In the genomic region with DNA sequence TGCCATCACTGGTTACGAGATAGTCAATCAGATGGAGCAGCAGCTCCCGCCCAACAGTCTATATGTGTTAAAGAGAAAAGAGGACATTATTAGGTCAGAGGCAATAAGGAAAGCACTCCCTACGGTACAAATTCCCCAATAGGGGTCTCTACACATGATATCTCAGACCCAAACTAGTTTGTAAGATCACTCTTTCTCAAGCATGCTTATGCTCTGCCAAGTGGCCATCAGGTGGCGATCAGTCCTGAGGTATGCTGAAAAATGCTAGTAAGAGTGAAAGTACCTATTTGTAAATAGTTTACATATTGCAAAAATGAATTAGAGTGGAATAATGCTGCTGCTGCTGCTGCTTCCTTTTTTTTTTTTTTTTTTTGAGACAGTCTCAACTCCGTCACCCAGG, we compare ENCODE assay signal across 8 cellular contexts.
DNase-seq lines count a peak whose midpoint lies in the region; ATAC-seq and TF ChIP-seq lines count a peak whose summit lies in the region.

No MANE protein-coding gene starts in this region.

- no peak overlapping the region for H3K27ac Mint-ChIP-seq in activated naive CD8-positive, alpha-beta T cell treated with anti-CD3 and anti-CD28 coated beads, Interleukin-2, amount 50 U/mL, for 24 hours
- H3K27ac Mint-ChIP-seq in activated naive CD8-positive, alpha-beta T cell treated with anti-CD3 and anti-CD28 coated beads for 36 hours, result no peak overlapping the region
- no peak overlapping the region for H3K27ac Mint-ChIP-seq in stimulated activated naive CD8-positive, alpha-beta T cell treated with anti-CD3 and anti-CD28 coated beads, Interleukin-15, amount 100 ng/mL, for 72 hours

- peak; percentile 43 for ATAC-seq in activated naive CD8-positive, alpha-beta T cell treated with anti-CD3 and anti-CD28 coated beads, Interleukin-2, amount 50 U/mL, for 24 hours
- peak; percentile 57 for ATAC-seq in stimulated activated naive CD8-positive, alpha-beta T cell treated with anti-CD3 and anti-CD28 coated beads, Interleukin-15, amount 100 ng/mL, for 72 hours

- no peak overlapping the region for H3K27ac ChIP-seq in brain microvascular endothelial cell

- H3K36me3 Mint-ChIP-seq in activated naive CD8-positive, alpha-beta T cell treated with anti-CD3 and anti-CD28 coated beads, Interleukin-2, amount 50 U/mL, for 24 hours (ENCODE audit: low read depth), result peaks cover 21% of the 10 kb centered on the region
- H3K36me3 Mint-ChIP-seq in activated naive CD8-positive, alpha-beta T cell treated with anti-CD3 and anti-CD28 coated beads for 36 hours, result no peaks in the 10 kb centered on the region

- no peaks in the 10 kb centered on the region for H3K9me3 Mint-ChIP-seq in activated naive CD8-positive, alpha-beta T cell treated with anti-CD3 and anti-CD28 coated beads, Interleukin-2, amount 50 U/mL, for 24 hours
- H3K9me3 Mint-ChIP-seq in activated naive CD8-positive, alpha-beta T cell treated with anti-CD3 and anti-CD28 coated beads for 36 hours, result no peaks in the 10 kb centered on the region
- H3K9me3 Mint-ChIP-seq in stimulated activated naive CD8-positive, alpha-beta T cell treated with anti-CD3 and anti-CD28 coated beads, Interleukin-15, amount 100 ng/mL, for 72 hours, result no peaks in the 10 kb centered on the region

- no peaks in the 10 kb centered on the region for H3K36me3 ChIP-seq in brain microvascular endothelial cell (replicated peaks)

- peak; percentile 72 for TF ChIP-seq CTCF in brain microvascular endothelial cell (IDR thresholded peaks at IDR 0.05; ENCODE audit: low read depth, low read length, missing control alignments)

- no peaks in the 10 kb centered on the region for H3K4me1 Mint-ChIP-seq in activated naive CD8-positive, alpha-beta T cell treated with anti-CD3 and anti-CD28 coated beads, Interleukin-2, amount 50 U/mL, for 24 hours
- H3K4me1 Mint-ChIP-seq in activated naive CD8-positive, alpha-beta T cell treated with anti-CD3 and anti-CD28 coated beads for 36 hours, result no peaks in the 10 kb centered on the region
- no peaks in the 10 kb centered on the region for H3K4me1 Mint-ChIP-seq in stimulated activated naive CD8-positive, alpha-beta T cell treated with anti-CD3 and anti-CD28 coated beads, Interleukin-15, amount 100 ng/mL, for 72 hours

- H3K27me3 ChIP-seq in brain microvascular endothelial cell (replicated peaks), result no peaks in the 10 kb centered on the region

- no peak for TF ChIP-seq EP300 in Ishikawa (IDR thresholded peaks at IDR 0.05; ENCODE audit: borderline replicate concordance)

- H3K27me3 Mint-ChIP-seq in activated naive CD8-positive, alpha-beta T cell treated with anti-CD3 and anti-CD28 coated beads, Interleukin-2, amount 50 U/mL, for 24 hours, result no peaks in the 10 kb centered on the region
- H3K27me3 Mint-ChIP-seq in activated naive CD8-positive, alpha-beta T cell treated with anti-CD3 and anti-CD28 coated beads for 36 hours, result peaks cover 3% of the 10 kb centered on the region
- H3K27me3 Mint-ChIP-seq in stimulated activated naive CD8-positive, alpha-beta T cell treated with anti-CD3 and anti-CD28 coated beads, Interleukin-15, amount 100 ng/mL, for 72 hours, result no peaks in the 10 kb centered on the region

- H3K4me3 Mint-ChIP-seq in activated naive CD8-positive, alpha-beta T cell treated with anti-CD3 and anti-CD28 coated beads, Interleukin-2, amount 50 U/mL, for 24 hours, result no peak overlapping the region
- H3K4me3 Mint-ChIP-seq in activated naive CD8-positive, alpha-beta T cell treated with anti-CD3 and anti-CD28 coated beads for 36 hours, result no peak overlapping the region
- no peak overlapping the region for H3K4me3 Mint-ChIP-seq in stimulated activated naive CD8-positive, alpha-beta T cell treated with anti-CD3 and anti-CD28 coated beads, Interleukin-15, amount 100 ng/mL, for 72 hours

- in situ Hi-C loops in brain microvascular endothelial cell (cut with HindIII; ENCODE audit: low pct_ligation_motif_present, low sequenced_read_pairs), result loop anchor here (25.0 kb wide), 2 partner anchors 190 to 390 kb away; no protein-coding TSS in a partner anchor

- H3K4me3 ChIP-seq in brain microvascular endothelial cell (ENCODE audit: low read depth, low read length), result no peak overlapping the region

- DNase-seq in activated naive CD8-positive, alpha-beta T cell treated with anti-CD3 and anti-CD28 coated beads, Interleukin-2, amount 50 U/mL, for 24 hours, result peak; percentile 13
- DNase-seq in activated naive CD8-positive, alpha-beta T cell treated with anti-CD3 and anti-CD28 coated beads for 36 hours, result no peak
- DNase-seq in brain microvascular endothelial cell (peak; percentile 16), NCI-H345 treated with DMSO at 0.1 percent for 48 hours (lab: John Stamatoyannopoulos, UW; ENCODE audit: unreplicated experiment) (no peak), NCI-H1930 (lab: John Stamatoyannopoulos, UW) (no peak)
- DNase-seq in stimulated activated naive CD8-positive, alpha-beta T cell treated with anti-CD3 and anti-CD28 coated beads, Interleukin-15, amount 100 ng/mL, for 72 hours, result no peak
- DNase-seq in stimulated activated CD8-positive, alpha-beta memory T cell treated with anti-CD3 and anti-CD28 coated beads, Interleukin-4, amount 100 ng/mL, for 48 hours, result no peak

- TF ChIP-seq RAD21 in Ishikawa (IDR thresholded peaks at IDR 0.05; ENCODE audit: low read depth), result peak; percentile 76

TF ChIP-seq in Ishikawa, 13 proteins besides CTCF, POLR2A, EP300 and RAD21:
- TF ChIP-seq NFIC (IDR thresholded peaks at IDR 0.05) (no peak), FOXM1 (IDR thresholded peaks at IDR 0.05; ENCODE audit: borderline replicate concordance, low read depth) (no peak), CEBPB (IDR thresholded peaks at IDR 0.05) (no peak), EGR1 (IDR thresholded peaks at IDR 0.05) (no peak), TAF1 (IDR thresholded peaks at IDR 0.05; ENCODE audit: low read depth) (no peak), TCF12 (IDR thresholded peaks at IDR 0.05; ENCODE audit: low read depth) (no peak), YY1 (IDR thresholded peaks at IDR 0.05; ENCODE audit: low read depth) (no peak), TEAD4 (IDR thresholded peaks at IDR 0.05) (no peak), ZBTB7A (IDR thresholded peaks at IDR 0.05; ENCODE audit: low read depth) (no peak), CREB1 (IDR thresholded peaks at IDR 0.05; ENCODE audit: low read depth) (no peak)
- TF ChIP-seq, protein P1, sequence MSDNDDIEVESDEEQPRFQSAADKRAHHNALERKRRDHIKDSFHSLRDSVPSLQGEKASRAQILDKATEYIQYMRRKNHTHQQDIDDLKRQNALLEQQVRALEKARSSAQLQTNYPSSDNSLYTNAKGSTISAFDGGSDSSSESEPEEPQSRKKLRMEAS (IDR thresholded peaks at IDR 0.05), result no peak
- TF ChIP-seq, protein P2, sequence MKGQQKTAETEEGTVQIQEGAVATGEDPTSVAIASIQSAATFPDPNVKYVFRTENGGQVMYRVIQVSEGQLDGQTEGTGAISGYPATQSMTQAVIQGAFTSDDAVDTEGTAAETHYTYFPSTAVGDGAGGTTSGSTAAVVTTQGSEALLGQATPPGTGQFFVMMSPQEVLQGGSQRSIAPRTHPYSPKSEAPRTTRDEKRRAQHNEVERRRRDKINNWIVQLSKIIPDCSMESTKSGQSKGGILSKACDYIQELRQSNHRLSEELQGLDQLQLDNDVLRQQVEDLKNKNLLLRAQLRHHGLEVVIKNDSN (IDR thresholded peaks at IDR 0.05), result no peak
- TF ChIP-seq, protein P3, sequence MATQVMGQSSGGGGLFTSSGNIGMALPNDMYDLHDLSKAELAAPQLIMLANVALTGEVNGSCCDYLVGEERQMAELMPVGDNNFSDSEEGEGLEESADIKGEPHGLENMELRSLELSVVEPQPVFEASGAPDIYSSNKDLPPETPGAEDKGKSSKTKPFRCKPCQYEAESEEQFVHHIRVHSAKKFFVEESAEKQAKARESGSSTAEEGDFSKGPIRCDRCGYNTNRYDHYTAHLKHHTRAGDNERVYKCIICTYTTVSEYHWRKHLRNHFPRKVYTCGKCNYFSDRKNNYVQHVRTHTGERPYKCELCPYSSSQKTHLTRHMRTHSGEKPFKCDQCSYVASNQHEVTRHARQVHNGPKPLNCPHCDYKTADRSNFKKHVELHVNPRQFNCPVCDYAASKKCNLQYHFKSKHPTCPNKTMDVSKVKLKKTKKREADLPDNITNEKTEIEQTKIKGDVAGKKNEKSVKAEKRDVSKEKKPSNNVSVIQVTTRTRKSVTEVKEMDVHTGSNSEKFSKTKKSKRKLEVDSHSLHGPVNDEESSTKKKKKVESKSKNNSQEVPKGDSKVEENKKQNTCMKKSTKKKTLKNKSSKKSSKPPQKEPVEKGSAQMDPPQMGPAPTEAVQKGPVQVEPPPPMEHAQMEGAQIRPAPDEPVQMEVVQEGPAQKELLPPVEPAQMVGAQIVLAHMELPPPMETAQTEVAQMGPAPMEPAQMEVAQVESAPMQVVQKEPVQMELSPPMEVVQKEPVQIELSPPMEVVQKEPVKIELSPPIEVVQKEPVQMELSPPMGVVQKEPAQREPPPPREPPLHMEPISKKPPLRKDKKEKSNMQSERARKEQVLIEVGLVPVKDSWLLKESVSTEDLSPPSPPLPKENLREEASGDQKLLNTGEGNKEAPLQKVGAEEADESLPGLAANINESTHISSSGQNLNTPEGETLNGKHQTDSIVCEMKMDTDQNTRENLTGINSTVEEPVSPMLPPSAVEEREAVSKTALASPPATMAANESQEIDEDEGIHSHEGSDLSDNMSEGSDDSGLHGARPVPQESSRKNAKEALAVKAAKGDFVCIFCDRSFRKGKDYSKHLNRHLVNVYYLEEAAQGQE (IDR thresholded peaks at IDR 0.05; ENCODE audit: low read depth), result no peak
TF ChIP-seq in Ishikawa: peak in this region for 0.

Comparison
In these comparisons a context has a peak if more than half of its experiments do, and no peak if none do; other contexts are left out.
1. DNase-seq: peak in activated naive CD8-positive, alpha-beta T cell treated with anti-CD3 and anti-CD28 coated beads, Interleukin-2, amount 50 U/mL, for 24 hours (single experiment) and brain microvascular endothelial cell (single experiment); none in activated naive CD8-positive, alpha-beta T cell treated with anti-CD3 and anti-CD28 coated beads for 36 hours (single experiment), stimulated activated naive CD8-positive, alpha-beta T cell treated with anti-CD3 and anti-CD28 coated beads, Interleukin-15, amount 100 ng/mL, for 72 hours (0 of 2), stimulated activated CD8-positive, alpha-beta memory T cell treated with anti-CD3 and anti-CD28 coated beads, Interleukin-4, amount 100 ng/mL, for 48 hours (single experiment), NCI-H345 treated with DMSO at 0.1 percent for 48 hours (single experiment) and NCI-H1930 (0 of 2).